In genomic region chr5:151686673-151687378, GRCh38 we compare ENCODE assay signal across 8 cellular contexts. TPM values are rescaled to one million over a fixed set of nuclear protein-coding genes. Genes with fewer than 3 reads are reported as not detected.
DNase-seq lines count a peak whose midpoint lies in the region; TF ChIP-seq lines count a peak whose summit lies in the region.

Gene SPARC, minus strand, starts transcription at chr5:151686915. Its CDS starts 10,727 bp downstream, at chr5:151676188.

- H3K27me3 ChIP-seq in HAP-1 (ENCODE audit: low read depth) (no peaks in the 10 kb centered on the region), brain microvascular endothelial cell (replicated peaks) (no peaks in the 10 kb centered on the region)

- peaks cover 31% of the 10 kb centered on the region for H3K4me1 ChIP-seq in HAP-1

- H3K4me3 ChIP-seq in GM12864 (ENCODE audit: low read depth, low read length) (peak within 1 kb of the TSS; percentile 51), HAP-1 (peak within 1 kb of the TSS; percentile 48), brain microvascular endothelial cell (ENCODE audit: low read depth, low read length) (peak within 1 kb of the TSS; percentile 100), iPS-11a (ENCODE audit: low read depth, low read length) (peak within 1 kb of the TSS; percentile 88)

- in situ Hi-C loops in HAP-1 (cut with MboI; ENCODE audit: low sequenced_read_pairs) (no loop called here), brain microvascular endothelial cell (cut with HindIII; ENCODE audit: low pct_ligation_motif_present, low sequenced_read_pairs) (no loop called here)

- TF ChIP-seq CTCF in GM12864 (IDR thresholded peaks at IDR 0.05; ENCODE audit: low read depth, low read length, missing control alignments), result no peak
- TF ChIP-seq CTCF in brain microvascular endothelial cell (IDR thresholded peaks at IDR 0.05; ENCODE audit: low read depth, low read length, missing control alignments), result no peak

- H3K9me3 ChIP-seq in HAP-1, result no peaks in the 10 kb centered on the region

- DNase-seq in GM12864 (ENCODE audit: low read depth), result no peak
- DNase-seq in HAP-1 (ENCODE audit: low spot score in 2 of 2), result peak; percentile 81 to 84
- peak; percentile 46 for DNase-seq in NCI-H2171 treated with DMSO at 0.1 percent for 48 hours (lab: John Stamatoyannopoulos, UW)
- DNase-seq in brain microvascular endothelial cell, result peak; percentile 94
- DNase-seq in renal cortical epithelial cell (ENCODE audit: low read depth), result peak; percentile 71
- no peak for DNase-seq in inferior parietal cortex (ENCODE audit: extremely low spot score)
- no peak for DNase-seq in NCI-H2196 (lab: John Stamatoyannopoulos, UW; ENCODE audit: unreplicated experiment)

- no peaks in the 10 kb centered on the region for H3K36me3 ChIP-seq in HAP-1 (replicated peaks)
- peaks cover 40% of the 10 kb centered on the region for H3K36me3 ChIP-seq in brain microvascular endothelial cell (replicated peaks)

- H3K27ac ChIP-seq in brain microvascular endothelial cell, result peak within 1 kb of the TSS; percentile 88

RNA-seq across cellular contexts. Expression of gene SPARC, which starts in this region (rescaled TPM):
- 103 and 242 TPM in 2 replicates for total RNA-seq in renal cortical epithelial cell

Comparison
In these comparisons a context has a peak if more than half of its experiments do, and no peak if none do; other contexts are left out.
1. DNase-seq: peak in HAP-1 (2 of 2), NCI-H2171 treated with DMSO at 0.1 percent for 48 hours (single experiment), brain microvascular endothelial cell (single experiment) and renal cortical epithelial cell (single experiment); none in GM12864 (single experiment), inferior parietal cortex (single experiment) and NCI-H2196 (single experiment).
2. H3K4me3 ChIP-seq: peak in every context shown above with its lines; median percentile 100 in brain microvascular endothelial cell; 88 in iPS-11a; 51 in GM12864; 48 in HAP-1.